31 cellular contexts compared by ENCODE assay signal in the genomic region with DNA sequence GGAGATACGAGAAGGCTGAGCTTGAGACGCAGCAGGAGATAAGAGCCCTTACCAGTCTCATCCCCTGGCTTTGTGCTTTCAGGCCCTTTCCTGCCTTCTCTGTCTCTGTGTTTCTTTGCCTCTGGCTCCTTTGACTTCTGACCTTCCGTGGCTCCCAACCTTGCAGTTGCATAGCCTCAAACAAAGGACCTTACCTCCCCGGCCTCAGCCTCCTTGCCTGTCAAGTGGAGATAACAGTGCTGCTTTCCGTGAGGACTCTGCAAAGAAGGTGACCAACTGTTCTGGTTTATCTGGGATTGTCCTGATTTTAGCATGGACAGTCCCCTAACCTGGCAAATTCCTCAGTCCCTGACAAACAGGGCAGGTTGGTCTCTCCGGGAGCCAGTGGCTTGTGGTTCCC.
"Had no signal": no experiment of that assay in that cellular context is flagged by ENCODE, and none has a peak within 500 bp of the region (broad histone marks: within the 10 kb centered on the region; RNA-seq: fewer than 3 reads in every experiment).

No MANE protein-coding gene starts in this region.

- H3K4me2 ChIP-seq: SK-N-SH had no signal

- H3K9me3 ChIP-seq: adrenal gland, body of pancreas, Peyer's patch, SJSA1, SK-N-SH had no signal

- H3K36me3 ChIP-seq: adrenal gland, Peyer's patch, SJSA1 had no signal

- H3K9ac ChIP-seq: SK-N-SH had no signal

- ATAC-seq: activated naive CD4-positive, alpha-beta T cell treated with anti-CD3 and anti-CD28 coated beads, Interleukin-2, amount 50 U/mL, for 72 hours; activated T-cell treated with anti-CD3 and anti-CD28 coated beads, Interleukin-2, amount 50 U/mL, for 4 hours; body of pancreas; PC-3 had no signal

- FAIRE-seq: astrocyte, bronchial epithelial cell had no signal

- H3K4me1 ChIP-seq: body of pancreas, Peyer's patch, SJSA1 had no signal

- H3K27me3 ChIP-seq: adrenal gland, body of pancreas, Peyer's patch, SJSA1 had no signal

- DNase-seq: activated B cell treated with CpG ODN at 0.5 μM for 24 hours; activated CD4-positive, alpha-beta memory T cell treated with anti-CD3 and anti-CD28 coated beads for 36 hours; activated CD4-positive, alpha-beta T cell treated with anti-CD3 and anti-CD28 coated beads for 4 hours; activated CD4-positive, alpha-beta T cell treated with anti-CD3 and anti-CD28 coated beads, Interleukin-2, amount 50 U/mL, for 1 hour; activated CD4-positive, CD25-positive, alpha-beta regulatory T cell treated with anti-CD3 and anti-CD28 coated beads, Interleukin-2, amount 50 U/mL, for 72 hours; activated CD8-positive, alpha-beta memory T cell treated with anti-CD3 and anti-CD28 coated beads, Interleukin-2, amount 50 U/mL, for 4 hours; activated gamma-delta T cell treated with Interleukin-2 at 50 U/mL for 16 hours; activated naive CD4-positive, alpha-beta T cell treated with anti-CD3 and anti-CD28 coated beads for 36 hours; activated T-cell treated with anti-CD3 and anti-CD28 coated beads for 4 hours; activated T-cell treated with anti-CD3 and anti-CD28 coated beads, Interleukin-2, amount 50 U/mL, for 4 hours; adrenal gland; body of pancreas; central memory CD4-positive, alpha-beta T cell; MM.1S; MV-4-11; NCI-H1092; NCI-H1436 treated with DMSO at 0.1 percent for 48 hours; NCI-H1694 treated with DMSO at 0.1 percent for 48 hours; NCI-H2029; NCI-H345; NCI-H524 treated with DMSO at 0.1 percent for 48 hours; PC-3; Peyer's patch; RPMI8226; SHP77 treated with DMSO at 0.1 percent for 48 hours; SK-N-SH had no signal

- H3K4me3 ChIP-seq: adrenal gland, body of pancreas, Peyer's patch, SJSA1 had no signal

- H3K27ac ChIP-seq: adrenal gland, body of pancreas, Peyer's patch, SJSA1, VCaP had no signal
